ENCODE assay signal across 13 cellular contexts in genomic region chr5:335740-336038, GRCh38. TPM values are rescaled to one million over a fixed set of nuclear protein-coding genes. Genes with fewer than 3 reads are reported as not detected.
DNase-seq lines count a peak whose midpoint lies in the region; ATAC-seq and TF ChIP-seq lines count a peak whose summit lies in the region.
"Had no signal": no experiment of that assay in that cellular context is flagged by ENCODE, and none has a peak within 500 bp of the region (broad histone marks: within the 10 kb centered on the region; RNA-seq: fewer than 3 reads in every experiment).

No MANE protein-coding gene starts in this region.

- H3K4me1 Mint-ChIP-seq in activated T-cell treated with anti-CD3 and anti-CD28 coated beads, Interleukin-2, amount 50 U/mL, for 72 hours (ENCODE audit: low read depth): peaks cover 57% of the 10 kb centered on the region
- peaks cover 39% of the 10 kb centered on the region for H3K4me1 Mint-ChIP-seq in endothelial cell (ENCODE audit: unreplicated experiment)
- peaks cover 40% of the 10 kb centered on the region for H3K4me1 Mint-ChIP-seq in stimulated activated effector memory CD8-positive, alpha-beta T cell treated with anti-CD3 and anti-CD28 coated beads, Interleukin-12 subunit alpha, Interleukin-12 subunit beta, amount 100 ng/mL, for 72 hours

- H3K9me3 Mint-ChIP-seq in activated T-cell treated with anti-CD3 and anti-CD28 coated beads, Interleukin-2, amount 50 U/mL, for 72 hours: no peaks in the 10 kb centered on the region
- no peaks in the 10 kb centered on the region for H3K9me3 Mint-ChIP-seq in endothelial cell (ENCODE audit: unreplicated experiment)
- H3K9me3 Mint-ChIP-seq in stimulated activated effector memory CD8-positive, alpha-beta T cell treated with anti-CD3 and anti-CD28 coated beads, Interleukin-12 subunit alpha, Interleukin-12 subunit beta, amount 100 ng/mL, for 72 hours: peaks cover 3% of the 10 kb centered on the region

- CTCF ChIA-PET in HEK293T (lab: Yijun Ruan, JAX): no interaction called here

- POLR2A ChIA-PET in HEK293T (lab: Yijun Ruan, JAX): interaction anchor here (1.0 kb wide), 1 partner anchor 78 kb away, joined by 4 read pairs; no protein-coding TSS in a partner anchor

- H3K4me3 Mint-ChIP-seq in activated T-cell treated with anti-CD3 and anti-CD28 coated beads, Interleukin-2, amount 50 U/mL, for 72 hours: peak overlapping the region; percentile 35 to 62
- H3K4me3 Mint-ChIP-seq in endothelial cell (ENCODE audit: unreplicated experiment): no peak overlapping the region
- peak overlapping the region; percentile 61 for H3K4me3 Mint-ChIP-seq in stimulated activated effector memory CD8-positive, alpha-beta T cell treated with anti-CD3 and anti-CD28 coated beads, Interleukin-12 subunit alpha, Interleukin-12 subunit beta, amount 100 ng/mL, for 72 hours

- TF ChIP-seq CTCF in endothelial cell (IDR thresholded peaks at IDR 0.05; ENCODE audit: unreplicated experiment): no peak

- no peak overlapping the region for H3K27ac Mint-ChIP-seq in activated T-cell treated with anti-CD3 and anti-CD28 coated beads, Interleukin-2, amount 50 U/mL, for 72 hours
- H3K27ac Mint-ChIP-seq in endothelial cell (ENCODE audit: unreplicated experiment): peak overlapping the region; percentile 27
- no peak overlapping the region for H3K27ac Mint-ChIP-seq in stimulated activated effector memory CD8-positive, alpha-beta T cell treated with anti-CD3 and anti-CD28 coated beads, Interleukin-12 subunit alpha, Interleukin-12 subunit beta, amount 100 ng/mL, for 72 hours

- H3K27me3 Mint-ChIP-seq in activated T-cell treated with anti-CD3 and anti-CD28 coated beads, Interleukin-2, amount 50 U/mL, for 72 hours (ENCODE audit: low read depth): no peaks in the 10 kb centered on the region
- H3K27me3 Mint-ChIP-seq in endothelial cell (ENCODE audit: unreplicated experiment): peaks cover 3% of the 10 kb centered on the region

- H3K36me3 Mint-ChIP-seq in activated T-cell treated with anti-CD3 and anti-CD28 coated beads, Interleukin-2, amount 50 U/mL, for 72 hours (ENCODE audit: insufficient read depth in 2 of 2): peaks cover 9 to 17% of the 10 kb centered on the region in 2 donors
- H3K36me3 Mint-ChIP-seq in endothelial cell (ENCODE audit: low read depth, unreplicated experiment): no peaks in the 10 kb centered on the region
- H3K36me3 Mint-ChIP-seq in stimulated activated effector memory CD8-positive, alpha-beta T cell treated with anti-CD3 and anti-CD28 coated beads, Interleukin-12 subunit alpha, Interleukin-12 subunit beta, amount 100 ng/mL, for 72 hours: peaks cover 16% of the 10 kb centered on the region

- DNase-seq in activated T-cell treated with anti-CD3 and anti-CD28 coated beads, Interleukin-2, amount 50 U/mL, for 72 hours: no peak
- no peak for DNase-seq in activated T-cell treated with anti-CD3 and anti-CD28 coated beads, Interleukin-2, amount 50 U/mL, for 1 hour
- DNase-seq in HEK293T (ENCODE audit: extremely low spot score) (peak; percentile 4), endothelial cell (ENCODE audit: low spot score) (no peak), GF-D8 (lab: John Stamatoyannopoulos, UW) (no peak)
- no peak for DNase-seq in stimulated activated effector memory CD8-positive, alpha-beta T cell treated with anti-CD3 and anti-CD28 coated beads, Interleukin-12 subunit alpha, Interleukin-12 subunit beta, amount 100 ng/mL, for 72 hours (ENCODE audit: low spot score in 2 of 2)
- DNase-seq: Karpas-422, NCI-H1048, NCI-H1436, NCI-H1930, NCI-H226, PC-9 had no signal

- ATAC-seq in activated T-cell treated with anti-CD3 and anti-CD28 coated beads, Interleukin-2, amount 50 U/mL, for 72 hours (replicated peaks in 1 of 2): no peak
- no peak for ATAC-seq in stimulated activated effector memory CD8-positive, alpha-beta T cell treated with anti-CD3 and anti-CD28 coated beads, Interleukin-12 subunit alpha, Interleukin-12 subunit beta, amount 100 ng/mL, for 72 hours
- no peak for ATAC-seq in HG02642 (IDR thresholded peaks at IDR 0.05; ENCODE audit: poor library complexity, unreplicated experiment)

TF ChIP-seq in HEK293T, 16 proteins besides CTCF, POLR2A, EP300 and RAD21:
- no peak for TF ChIP-seq CTBP1 (IDR thresholded peaks at IDR 0.05; ENCODE audit: borderline replicate concordance)
- TF ChIP-seq HDGF (IDR thresholded peaks at IDR 0.05; ENCODE audit: borderline replicate concordance): no peak
TF ChIP-seq in HEK293T: peak in this region for 0.

RNA-seq across cellular contexts. Expression of gene AHRR, which starts 14.2 kb away (rescaled TPM):
- 10 to 100 TPM; 56.0 to 82.2 TPM for total RNA-seq in activated T-cell treated with anti-CD3 and anti-CD28 coated beads, Interleukin-2, amount 50 U/mL, for 72 hours
- 8.7 TPM for total RNA-seq in endothelial cell (ENCODE audit: unreplicated experiment)
